Comparison of ENCODE assay signal across 29 cellular contexts in the genomic region with DNA sequence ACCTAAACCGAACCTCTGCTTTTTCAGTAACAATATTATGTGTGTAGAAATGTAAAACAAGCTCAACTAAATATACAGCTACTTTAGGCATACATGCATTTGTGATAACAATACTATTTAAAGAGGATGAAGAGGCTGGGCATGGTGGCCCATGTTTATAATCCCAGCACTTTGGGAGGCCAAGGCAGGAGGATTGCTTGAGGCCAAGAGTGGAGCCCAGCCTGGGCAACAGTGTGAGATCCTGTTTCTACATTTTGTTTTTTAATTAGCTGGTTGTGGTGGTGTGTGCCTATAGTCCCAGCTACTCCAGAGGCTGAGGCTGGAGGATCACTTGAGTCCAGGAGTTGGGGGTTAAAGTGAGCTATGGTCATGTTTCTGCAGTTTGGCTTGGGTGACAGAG.
"Had no signal": no experiment of that assay in that cellular context is flagged by ENCODE, and none has a peak within 500 bp of the region (broad histone marks: within the 10 kb centered on the region; RNA-seq: fewer than 3 reads in every experiment).

No MANE protein-coding gene starts in this region.

- H3K27me3 Mint-ChIP-seq: stimulated activated memory B cell treated with anti-CD40 and anti-IgM and Interleukin-4, amounts not matched to agents 10 μg/mL and 1 μg/mL and 100 μg/mL, for 72 hours; stimulated activated naive B cell treated with anti-CD40 and anti-IgM and Interleukin-4, amounts not matched to agents 10 μg/mL and 1 μg/mL and 100 μg/mL, for 72 hours; stimulated activated naive CD8-positive, alpha-beta T cell treated with anti-CD3 and anti-CD28 coated beads, Interleukin-15, amount 100 ng/mL, for 72 hours; stimulated activated naive CD8-positive, alpha-beta T cell treated with anti-CD3 and anti-CD28 coated beads, Interleukin-15, Interleukin-2, amounts not matched to agents 100 ng/mL and 50 ng/mL, for 24 hours; type B pancreatic cell had no signal

- H3K9me3 ChIP-seq: stomach, suprapubic skin, testis, thoracic aorta, thyroid gland, tibial artery, tibial nerve, transverse colon, upper lobe of left lung, upper lobe of right lung, uterus, vagina had no signal

- H3K27ac ChIP-seq: stomach, suprapubic skin, testis, thoracic aorta, thyroid gland, tibial artery, tibial nerve, transverse colon, upper lobe of left lung, upper lobe of right lung, uterus, vagina had no signal

- H3K4me3 ChIP-seq: stomach, suprapubic skin, testis, thoracic aorta, thyroid gland, tibial artery, tibial nerve, transverse colon, upper lobe of left lung, upper lobe of right lung, uterus, vagina had no signal

- H3K36me3 ChIP-seq: stomach, suprapubic skin, thoracic aorta, thyroid gland, tibial artery, tibial nerve, transverse colon, upper lobe of left lung, upper lobe of right lung, uterus, vagina had no signal

- H3K4me3 Mint-ChIP-seq: stimulated activated effector memory CD8-positive, alpha-beta T cell treated with anti-CD3 and anti-CD28 coated beads, Interleukin-12 subunit alpha, Interleukin-12 subunit beta, amount 100 ng/mL, for 72 hours; stimulated activated memory B cell treated with anti-CD40 and anti-IgM and Interleukin-4, amounts not matched to agents 10 μg/mL and 1 μg/mL and 100 μg/mL, for 72 hours; stimulated activated naive B cell treated with anti-CD40 and anti-IgM and Interleukin-4, amounts not matched to agents 10 μg/mL and 1 μg/mL and 100 μg/mL, for 72 hours; stimulated activated naive CD8-positive, alpha-beta T cell treated with anti-CD3 and anti-CD28 coated beads, Interleukin-15, amount 100 ng/mL, for 72 hours; stimulated activated naive CD8-positive, alpha-beta T cell treated with anti-CD3 and anti-CD28 coated beads, Interleukin-15, Interleukin-2, amounts not matched to agents 100 ng/mL and 50 ng/mL, for 24 hours; type B pancreatic cell had no signal

- H3K4me1 Mint-ChIP-seq: stimulated activated effector memory CD8-positive, alpha-beta T cell treated with anti-CD3 and anti-CD28 coated beads, Interleukin-12 subunit alpha, Interleukin-12 subunit beta, amount 100 ng/mL, for 72 hours; stimulated activated naive CD8-positive, alpha-beta T cell treated with anti-CD3 and anti-CD28 coated beads, Interleukin-15, amount 100 ng/mL, for 72 hours had no signal

- H3K9me3 Mint-ChIP-seq: stimulated activated memory B cell treated with anti-CD40 and anti-IgM and Interleukin-4, amounts not matched to agents 10 μg/mL and 1 μg/mL and 100 μg/mL, for 72 hours; stimulated activated naive CD8-positive, alpha-beta T cell treated with anti-CD3 and anti-CD28 coated beads, Interleukin-15, Interleukin-2, amounts not matched to agents 100 ng/mL and 50 ng/mL, for 24 hours; type B pancreatic cell had no signal

- H3K36me3 Mint-ChIP-seq: stimulated activated effector memory CD8-positive, alpha-beta T cell treated with anti-CD3 and anti-CD28 coated beads, Interleukin-12 subunit alpha, Interleukin-12 subunit beta, amount 100 ng/mL, for 72 hours; stimulated activated memory B cell treated with anti-CD40 and anti-IgM and Interleukin-4, amounts not matched to agents 10 μg/mL and 1 μg/mL and 100 μg/mL, for 72 hours; stimulated activated naive B cell treated with anti-CD40 and anti-IgM and Interleukin-4, amounts not matched to agents 10 μg/mL and 1 μg/mL and 100 μg/mL, for 72 hours; type B pancreatic cell had no signal

- H3K27me3 ChIP-seq: stomach, suprapubic skin, testis, thyroid gland, tibial artery, tibial nerve, transverse colon, upper lobe of left lung, upper lobe of right lung, uterus, vagina had no signal

- ATAC-seq: stimulated activated effector memory CD8-positive, alpha-beta T cell treated with anti-CD3 and anti-CD28 coated beads, Interleukin-12 subunit alpha, Interleukin-12 subunit beta, amount 100 ng/mL, for 72 hours; stimulated activated naive B cell treated with anti-CD40 and anti-IgM and Interleukin-4, amounts not matched to agents 10 μg/mL and 1 μg/mL and 100 μg/mL, for 72 hours; stimulated activated naive CD8-positive, alpha-beta T cell treated with anti-CD3 and anti-CD28 coated beads, Interleukin-15, amount 100 ng/mL, for 72 hours; stimulated activated naive CD8-positive, alpha-beta T cell treated with anti-CD3 and anti-CD28 coated beads, Interleukin-15, Interleukin-2, amounts not matched to agents 100 U/mL and 50 U/mL, for 24 hours; upper lobe of right lung had no signal

- H3K27ac Mint-ChIP-seq: stimulated activated effector memory CD8-positive, alpha-beta T cell treated with anti-CD3 and anti-CD28 coated beads, Interleukin-12 subunit alpha, Interleukin-12 subunit beta, amount 100 ng/mL, for 72 hours; stimulated activated memory B cell treated with anti-CD40 and anti-IgM and Interleukin-4, amounts not matched to agents 10 μg/mL and 1 μg/mL and 100 μg/mL, for 72 hours; stimulated activated naive B cell treated with anti-CD40 and anti-IgM and Interleukin-4, amounts not matched to agents 10 μg/mL and 1 μg/mL and 100 μg/mL, for 72 hours; stimulated activated naive CD8-positive, alpha-beta T cell treated with anti-CD3 and anti-CD28 coated beads, Interleukin-15, amount 100 ng/mL, for 72 hours; stimulated activated naive CD8-positive, alpha-beta T cell treated with anti-CD3 and anti-CD28 coated beads, Interleukin-15, Interleukin-2, amounts not matched to agents 100 ng/mL and 50 ng/mL, for 24 hours; type B pancreatic cell had no signal

- DNase-seq: stimulated activated CD4-positive, alpha-beta T cell treated with anti-CD3 and anti-CD28 coated beads, Interleukin-2, amount 100 ng/mL, for 48 hours; stimulated activated CD4-positive, alpha-beta T cell treated with anti-CD3 and anti-CD28 coated beads, Interleukin-4, amount 100 ng/mL, for 1 hour; stimulated activated CD4-positive, alpha-beta T cell treated with anti-CD3 and anti-CD28 coated beads, Interleukin-4, amount 100 ng/mL, for 24 hours; stimulated activated CD4-positive, alpha-beta T cell treated with anti-CD3 and anti-CD28 coated beads, Interleukin-4, amount 100 ng/mL, for 4 hours; stimulated activated CD8-positive, alpha-beta memory T cell treated with anti-CD3 and anti-CD28 coated beads, Interleukin-4, amount 100 ng/mL, for 48 hours; stimulated activated naive B cell treated with anti-CD40 and anti-IgM and Interleukin-4, amounts not matched to agents 10 μg/mL and 1 μg/mL and 100 μg/mL, for 72 hours; stimulated activated naive CD4-positive, alpha-beta T cell; stimulated activated naive CD4-positive, alpha-beta T cell treated with Interleukin-2 at 50 U/mL for 16 hours; stimulated activated naive CD8-positive, alpha-beta T cell treated with anti-CD3 and anti-CD28 coated beads, Interleukin-15, amount 100 ng/mL, for 72 hours; stimulated activated naive CD8-positive, alpha-beta T cell treated with anti-CD3 and anti-CD28 coated beads, Interleukin-15, Interleukin-2, amounts not matched to agents 100 U/mL and 50 U/mL, for 24 hours; stomach; substantia nigra; testis; thyroid gland; tibial artery; transverse colon; trophoblast cell; upper lobe of left lung; upper lobe of right lung; uterus had no signal

- FAIRE-seq: urothelium cell line had no signal

- H3K4me1 ChIP-seq: stomach, suprapubic skin, testis, thyroid gland, tibial artery, tibial nerve, transverse colon, upper lobe of right lung, uterus, vagina had no signal
